In the genomic region with DNA sequence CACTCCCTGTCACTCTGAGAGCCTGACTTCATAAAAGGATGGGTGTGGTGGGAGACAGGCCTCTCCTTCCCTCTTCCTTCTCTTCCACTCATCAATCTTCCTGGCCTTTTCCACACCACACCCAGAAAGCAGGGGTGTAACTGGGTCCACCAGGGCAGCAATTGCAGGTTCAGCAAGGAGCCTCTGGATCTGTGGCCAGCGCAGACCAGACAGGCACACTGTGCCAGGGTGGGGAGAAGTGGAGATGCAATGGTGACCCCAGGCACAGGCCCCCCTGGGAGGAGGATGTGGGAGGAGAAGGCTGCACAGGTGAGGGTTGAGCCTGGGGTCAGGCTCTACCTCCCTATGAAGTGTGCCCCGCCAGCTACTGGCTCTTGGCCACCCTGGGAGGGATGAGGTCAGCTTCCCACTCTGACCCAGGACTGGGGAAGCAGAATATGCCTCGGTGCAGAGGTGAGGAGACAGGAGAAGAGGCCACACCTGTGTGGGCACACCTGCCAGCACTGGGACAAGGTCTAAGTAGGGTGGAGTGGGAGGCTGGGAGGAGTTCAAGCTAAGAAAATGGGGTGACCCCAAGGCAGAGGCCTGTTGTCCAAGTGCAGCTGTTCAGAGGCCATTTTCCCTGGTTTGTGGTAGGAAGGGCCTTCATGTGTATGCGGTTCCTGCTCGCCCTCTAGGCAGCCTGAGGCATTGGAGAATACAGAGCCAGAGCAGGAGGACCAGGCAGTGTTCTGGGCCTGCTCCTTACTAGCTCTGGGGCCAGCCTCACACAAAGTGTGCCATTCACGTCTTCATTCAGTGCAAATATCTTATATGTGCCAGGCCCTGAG, we compare ENCODE assay signal across 18 cellular contexts. TPM values are rescaled to one million over a fixed set of nuclear protein-coding genes. Genes with fewer than 3 reads are reported as not detected.
A peak's percentile ranks its signal among the peaks of the same experiment; 100 is the strongest.
DNase-seq lines count a peak whose midpoint lies in the region; ATAC-seq, FAIRE-seq and TF ChIP-seq lines count a peak whose summit lies in the region.
"Had no signal": no experiment of that assay in that cellular context is flagged by ENCODE, and none has a peak within 500 bp of the region (broad histone marks: within the 10 kb centered on the region; RNA-seq: fewer than 3 reads in every experiment).

No MANE protein-coding gene starts in this region.

- H3T11ph ChIP-seq in H9 (ENCODE audit: low read length): no peak overlapping the region

- no peaks in the 10 kb centered on the region for H4K20me1 ChIP-seq in H9 (ENCODE audit: control insufficient read depth, insufficient read depth, insufficient read length)

- H3K23me2 ChIP-seq in H9 (ENCODE audit: insufficient read length, low read depth, low read length, poor library complexity, severe bottlenecking): no peaks in the 10 kb centered on the region

- H3K27ac ChIP-seq in H9 (ENCODE audit: insufficient read length, low read depth, low read length): no peak overlapping the region
- H3K27ac ChIP-seq in mucosa of rectum (ENCODE audit: low read depth in 2 of 2, low read length in 2 of 2): peak overlapping the region; percentile 93 to 96
- H3K27ac ChIP-seq: C4-2B, SJCRH30 had no signal

- H3K56ac ChIP-seq in H9 (ENCODE audit: insufficient read length, low read depth, low read length): no peak overlapping the region

- no peak overlapping the region for H2AK5ac ChIP-seq in H9 (ENCODE audit: insufficient read length, low read length)

- H3K4me3 ChIP-seq in bronchial epithelial cell (ENCODE audit: low read depth, low read length) (no peak overlapping the region), mucosa of rectum (ENCODE audit: low read length in 2 of 2) (peak overlapping the region; percentile 23 to 46)
- H3K4me3 ChIP-seq: SJCRH30 had no signal

- H4K8ac ChIP-seq in H9 (replicated peaks; ENCODE audit: insufficient read length, low read depth, low read length): peak overlapping the region; percentile 32

- no peak overlapping the region for H4K5ac ChIP-seq in H9 (ENCODE audit: insufficient read length, low read depth, low read length)

- no peaks in the 10 kb centered on the region for H3K36me3 ChIP-seq in bronchial epithelial cell (ENCODE audit: control insufficient read depth, insufficient read depth, low read length)
- H3K36me3 ChIP-seq in mucosa of rectum (ENCODE audit: control insufficient read depth in 2 of 2, insufficient read depth in 2 of 2, low read length in 2 of 2): no peaks in the 10 kb centered on the region
- H3K36me3 ChIP-seq: SJCRH30 had no signal

- H3K4me1 Mint-ChIP-seq in H9 (peaks cover 0 to 6% of the 10 kb centered on the region in 2 experiments; a peak in 1 of 4 replicates), chondrocyte (ENCODE audit: low read depth) (no peaks in the 10 kb centered on the region)
- H3K4me1 Mint-ChIP-seq in stimulated activated naive CD8-positive, alpha-beta T cell treated with anti-CD3 and anti-CD28 coated beads, Interleukin-15, amount 100 ng/mL, for 72 hours: peaks cover 6% of the 10 kb centered on the region

- H3K79me1 ChIP-seq in H9 (ENCODE audit: insufficient read depth, low read depth, low read length, poor library complexity, severe bottlenecking): no peaks in the 10 kb centered on the region

- no CpG with 5 or more reads among the region's 6 CpGs for WGBS in H9 (ENCODE audit: extremely low coverage, insufficient read length, low lambda C conversion rate)

- no peak overlapping the region for H2AFZ ChIP-seq in H9 (ENCODE audit: low read length)

- no peaks in the 10 kb centered on the region for H3K27me3 ChIP-seq in H9 (ENCODE audit: insufficient read depth, low read length)
- H3K27me3 ChIP-seq in bronchial epithelial cell (ENCODE audit: control insufficient read depth, insufficient read depth, low read length): no peaks in the 10 kb centered on the region
- no peaks in the 10 kb centered on the region for H3K27me3 ChIP-seq in mucosa of rectum (ENCODE audit: control insufficient read depth in 2 of 2, insufficient read depth in 2 of 2, low read length in 2 of 2)
- H3K27me3 ChIP-seq: SJCRH30 had no signal

- H3K14ac ChIP-seq in H9 (ENCODE audit: insufficient read depth, low read length): no peak overlapping the region; the same call in 1 of the 2 replicates

- no peak overlapping the region for H3K4me2 ChIP-seq in H9 (ENCODE audit: insufficient read depth, insufficient read length, low read length)

- no peak overlapping the region for H2BK12ac ChIP-seq in H9 (ENCODE audit: insufficient read length, low read depth, low read length)

- no peak overlapping the region for H2BK20ac ChIP-seq in H9 (ENCODE audit: low read depth, low read length, poor library complexity, severe bottlenecking)

- FAIRE-seq in bronchial epithelial cell (lab: Jason Lieb, UNC): peak; percentile 7
- FAIRE-seq: GM12892, GM18507 had no signal

- no peak overlapping the region for H3K4me3 Mint-ChIP-seq in H9
- no peak overlapping the region for H3K4me3 Mint-ChIP-seq in stimulated activated naive CD8-positive, alpha-beta T cell treated with anti-CD3 and anti-CD28 coated beads, Interleukin-15, amount 100 ng/mL, for 72 hours
- no peak overlapping the region for H3K4me3 Mint-ChIP-seq in chondrocyte (ENCODE audit: unreplicated experiment)

- no peak overlapping the region for H3K23ac ChIP-seq in H9 (ENCODE audit: insufficient read length, low read depth, low read length)

- no peak overlapping the region for H2BK5ac ChIP-seq in H9 (ENCODE audit: insufficient read length, low read length)

- peaks cover 4% of the 10 kb centered on the region; the same call in 1 of the 2 replicates for H3K27me3 Mint-ChIP-seq in H9 (ENCODE audit: low read depth)
- no peaks in the 10 kb centered on the region for H3K27me3 Mint-ChIP-seq in stimulated activated naive CD8-positive, alpha-beta T cell treated with anti-CD3 and anti-CD28 coated beads, Interleukin-15, amount 100 ng/mL, for 72 hours
- H3K27me3 Mint-ChIP-seq in chondrocyte (ENCODE audit: low read depth): peaks cover 9% of the 10 kb centered on the region

- no peaks in the 10 kb centered on the region for H3K9me3 ChIP-seq in H9 (ENCODE audit: control insufficient read depth, low read depth, low read length)
- H3K9me3 ChIP-seq in mucosa of rectum (ENCODE audit: control insufficient read depth in 2 of 2, low read length in 2 of 2): no peaks in the 10 kb centered on the region
- H3K9me3 ChIP-seq: SJCRH30 had no signal

- H3K36me3 Mint-ChIP-seq in H9 (ENCODE audit: insufficient read depth in 1 of 3, low read depth in 3 of 3): no peaks in the 10 kb centered on the region; a peak in 1 of 7 replicates
- no peaks in the 10 kb centered on the region for H3K36me3 Mint-ChIP-seq in chondrocyte (ENCODE audit: low read depth)

- H4K91ac ChIP-seq in H9 (ENCODE audit: insufficient read length, low read depth, low read length): no peak overlapping the region

- TF ChIP-seq CTCF in H9 (conservative IDR thresholded peaks at IDR 0.05): no peak
- no peak for TF ChIP-seq CTCF in bronchial epithelial cell (IDR thresholded peaks at IDR 0.05; ENCODE audit: insufficient read depth, low read length, severe bottlenecking)
- no peak for TF ChIP-seq CTCF in chondrocyte (IDR thresholded peaks at IDR 0.05)

- H3K27ac Mint-ChIP-seq in H9: peak overlapping the region in 1 of 3 experiments; percentile 72; a peak in 2 of 7 replicates
- H3K27ac Mint-ChIP-seq in stimulated activated naive CD8-positive, alpha-beta T cell treated with anti-CD3 and anti-CD28 coated beads, Interleukin-15, amount 100 ng/mL, for 72 hours: no peak overlapping the region
- H3K27ac Mint-ChIP-seq in chondrocyte (ENCODE audit: unreplicated experiment): no peak overlapping the region

- H2BK15ac ChIP-seq in H9 (ENCODE audit: low read depth, low read length): no peak overlapping the region

- H3K9ac ChIP-seq in H9 (ENCODE audit: extremely low read depth, insufficient read length, low read length): no peak overlapping the region
- H3K9ac ChIP-seq in mucosa of rectum (ENCODE audit: low read depth in 1 of 2, low read length in 2 of 2): peak overlapping the region; percentile 53 to 62

- H3K4me1 ChIP-seq in H9 (ENCODE audit: insufficient read depth, low read length): no peaks in the 10 kb centered on the region
- peaks cover 27 to 39% of the 10 kb centered on the region in 2 donors for H3K4me1 ChIP-seq in mucosa of rectum (ENCODE audit: control insufficient read depth in 2 of 2, insufficient read depth in 2 of 2, low read length in 2 of 2)
- H3K4me1 ChIP-seq: SJCRH30 had no signal

- no peak overlapping the region for H3K18ac ChIP-seq in H9 (ENCODE audit: insufficient read length, low read depth, low read length)

- no peak overlapping the region; the same call in 1 of the 2 replicates for H3K4ac ChIP-seq in H9 (ENCODE audit: low read depth, low read length)

- H2BK120ac ChIP-seq in H9 (ENCODE audit: low read depth, low read length, poor library complexity, severe bottlenecking): no peak overlapping the region

- DNase-seq in H9 (no peak), bronchial epithelial cell (ENCODE audit: low read depth) (no peak), NCI-H128 (lab: John Stamatoyannopoulos, UW; ENCODE audit: unreplicated experiment) (no peak), chondrocyte (ENCODE audit: low spot score) (no peak)
- DNase-seq in stimulated activated naive CD8-positive, alpha-beta T cell treated with anti-CD3 and anti-CD28 coated beads, Interleukin-15, amount 100 ng/mL, for 72 hours: no peak
- no peak for DNase-seq in activated CD4-positive, alpha-beta T cell treated with anti-CD3 and anti-CD28 coated beads for 48 hours
- DNase-seq: DMS79, GOT3, NCI-H1105, NCI-H1694 treated with DMSO at 0.1 percent for 48 hours, NCI-H226, NCI-H524 treated with DMSO at 0.1 percent for 48 hours, PC-3 had no signal

- ATAC-seq in stimulated activated naive CD8-positive, alpha-beta T cell treated with anti-CD3 and anti-CD28 coated beads, Interleukin-15, amount 100 ng/mL, for 72 hours: peak; percentile 34
- ATAC-seq: PC-3 had no signal

- H3K9me3 Mint-ChIP-seq in H9: no peaks in the 10 kb centered on the region; a peak in 1 of 5 replicates
- no peaks in the 10 kb centered on the region for H3K9me3 Mint-ChIP-seq in stimulated activated naive CD8-positive, alpha-beta T cell treated with anti-CD3 and anti-CD28 coated beads, Interleukin-15, amount 100 ng/mL, for 72 hours
- no peaks in the 10 kb centered on the region for H3K9me3 Mint-ChIP-seq in chondrocyte (ENCODE audit: low read depth)

- no peaks in the 10 kb centered on the region for H3K79me2 ChIP-seq in H9 (ENCODE audit: insufficient read depth, low read length)

RNA-seq across cellular contexts. Expression of a gene that starts 20.2 kb away (rescaled TPM):
- total RNA-seq in H9 (2021) (not detected in 2 replicates), bronchial epithelial cell (not detected in 2 replicates), chondrocyte (not detected in 3 replicates)
- total RNA-seq: PC-3 had no signal
